ENCODE assay signal across 1 cellular context in the genomic region with DNA sequence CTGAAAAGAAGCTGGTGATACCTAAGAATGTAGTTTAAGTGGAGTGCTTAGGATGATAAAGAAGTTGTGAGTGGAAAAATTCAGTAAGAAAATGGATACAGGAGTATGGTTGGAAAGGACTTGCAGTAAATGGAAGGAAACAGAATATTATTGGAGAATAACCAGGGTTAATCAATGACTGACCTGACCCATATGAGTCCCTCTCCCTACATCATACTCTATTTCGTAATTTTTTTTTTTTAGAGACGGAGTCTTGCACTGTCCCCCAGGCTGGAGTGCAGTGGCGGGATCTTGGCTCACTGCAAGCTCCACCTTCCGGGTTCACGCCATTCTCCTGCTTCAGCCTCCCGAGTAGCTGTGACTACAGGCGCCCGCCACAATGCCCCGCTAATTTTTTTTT.
TF ChIP-seq lines count a peak whose summit lies in the region.

No MANE protein-coding gene starts in this region.

TF ChIP-seq in WTC11, 78 proteins besides CTCF, POLR2A, EP300 and RAD21 (continued from another document):
- TF ChIP-seq JUN (CRISPR knock-in tag; IDR thresholded peaks at IDR 0.05) (no peak), IRF2 (CRISPR knock-in tag; IDR thresholded peaks at IDR 0.05; ENCODE audit: borderline replicate concordance, low read depth) (no peak)
